10 cellular contexts compared by ENCODE assay signal in the genomic region with DNA sequence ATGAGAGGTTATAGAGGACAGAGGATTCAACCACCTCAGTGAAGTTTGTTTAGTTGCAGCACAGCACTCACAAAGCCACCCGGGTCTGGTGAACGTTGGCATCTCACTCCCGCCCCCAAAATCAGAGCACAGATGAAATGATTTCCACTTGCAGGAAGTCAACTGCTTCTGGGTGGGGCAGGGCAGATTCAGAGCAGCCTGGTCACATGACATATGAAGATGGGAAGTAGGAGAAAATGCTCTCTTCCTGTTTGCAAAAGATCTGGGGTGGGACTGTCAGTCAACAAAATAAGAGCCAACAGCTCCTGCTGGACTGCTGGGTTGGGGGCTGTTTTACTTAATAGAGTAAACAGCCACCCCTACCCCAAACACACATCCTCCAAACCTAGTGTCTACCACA. TPM values are rescaled to one million over a fixed set of nuclear protein-coding genes. Genes with fewer than 3 reads are reported as not detected.
A peak's percentile ranks its signal among the peaks of the same experiment; 100 is the strongest.
DNase-seq lines count a peak whose midpoint lies in the region; ATAC-seq and TF ChIP-seq lines count a peak whose summit lies in the region.
"Had no signal": no experiment of that assay in that cellular context is flagged by ENCODE, and none has a peak within 500 bp of the region (broad histone marks: within the 10 kb centered on the region; RNA-seq: fewer than 3 reads in every experiment).

No MANE protein-coding gene starts in this region.

- H3K4me2 ChIP-seq in BLaER1 = peak overlapping the region; percentile 94
- peak overlapping the region; percentile 18; the same call in 1 of the 2 replicates for H3K4me2 ChIP-seq in OCI-LY1 (ENCODE audit: low read length)

- H3K27me3 ChIP-seq in BLaER1 (no peaks in the 10 kb centered on the region), OCI-LY1 (ENCODE audit: insufficient read depth, low read length) (0 out of 2 replicates have a peak, but pooled peaks cover 3% of the 10 kb centered on the region)

- H3K36me3 ChIP-seq in BLaER1 (peaks cover 44% of the 10 kb centered on the region), OCI-LY1 (ENCODE audit: insufficient read depth, low read length) (no peaks in the 10 kb centered on the region)

- ATAC-seq in activated T-helper 17 cell treated with anti-CD3 and anti-CD28 coated beads, Interleukin-2, amount 50 U/mL, for 72 hours (replicated peaks) = peak; percentile 78
- ATAC-seq in naive B cell (ENCODE audit: low read depth in 2 of 2) = peak; percentile 55 to 73
- ATAC-seq in GM18517 (IDR thresholded peaks at IDR 0.05; ENCODE audit: unreplicated experiment) = no peak

- H3K9me2 ChIP-seq in OCI-LY1 (ENCODE audit: low read depth, low read length) = no peaks in the 10 kb centered on the region

- H3K4me1 ChIP-seq in BLaER1 = peaks cover 61% of the 10 kb centered on the region
- H3K4me1 ChIP-seq in OCI-LY1 (ENCODE audit: insufficient read depth, low read length, severe bottlenecking) = peaks cover 7% of the 10 kb centered on the region

- H3K9ac ChIP-seq in BLaER1 (peak overlapping the region; percentile 75), OCI-LY1 (ENCODE audit: low read length) (no peak overlapping the region)

- peak overlapping the region; percentile 65 for H3K4me3 ChIP-seq in BLaER1
- H3K4me3 ChIP-seq in OCI-LY1 (ENCODE audit: low read depth, low read length, poor library complexity, severe bottlenecking) = no peak overlapping the region

- H3K9me3 ChIP-seq in BLaER1 (no peaks in the 10 kb centered on the region), OCI-LY1 (ENCODE audit: low read length) (no peaks in the 10 kb centered on the region)

- H3K27ac Mint-ChIP-seq in activated T-helper 17 cell treated with anti-CD3 and anti-CD28 coated beads, Interleukin-2, amount 50 U/mL, for 72 hours = peak overlapping the region; percentile 87
- H3K27ac Mint-ChIP-seq in naive B cell = peak overlapping the region in 4 of 6 donors; percentile 73 to 83 (median 78)
- no peak overlapping the region for H3K27ac Mint-ChIP-seq in endothelial cell (ENCODE audit: unreplicated experiment)

- DNase-seq in naive B cell (peak; percentile 5), NCI-H1930 (lab: John Stamatoyannopoulos, UW) (no peak), endothelial cell (ENCODE audit: low spot score) (no peak), NCI-H774 (lab: John Stamatoyannopoulos, UW) (no peak)
- DNase-seq: Calu3 had no signal

- H4K20me1 ChIP-seq in BLaER1 (0 out of 2 replicates have a peak, but pooled peaks cover 14% of the 10 kb centered on the region), OCI-LY1 (ENCODE audit: insufficient read depth, low read length) (no peaks in the 10 kb centered on the region)

- peaks cover 10% of the 10 kb centered on the region for H3K36me3 Mint-ChIP-seq in activated T-helper 17 cell treated with anti-CD3 and anti-CD28 coated beads, Interleukin-2, amount 50 U/mL, for 72 hours (ENCODE audit: low read depth)
- H3K36me3 Mint-ChIP-seq in naive B cell (peaks cover 8 to 12% of the 10 kb centered on the region in 2 donors), endothelial cell (ENCODE audit: low read depth, unreplicated experiment) (peaks cover 50% of the 10 kb centered on the region)

- peak overlapping the region; percentile 30; the same call in 1 of the 2 replicates for H2AFZ ChIP-seq in OCI-LY1 (ENCODE audit: low read length)

- peaks cover 31% of the 10 kb centered on the region for H3K4me1 Mint-ChIP-seq in activated T-helper 17 cell treated with anti-CD3 and anti-CD28 coated beads, Interleukin-2, amount 50 U/mL, for 72 hours
- H3K4me1 Mint-ChIP-seq in naive B cell = peaks cover 24 to 38% (median 26%) of the 10 kb centered on the region in 3 donors
- H3K4me1 Mint-ChIP-seq in endothelial cell (ENCODE audit: unreplicated experiment) = peaks cover 32% of the 10 kb centered on the region

- no peaks in the 10 kb centered on the region for H3K79me2 ChIP-seq in OCI-LY1 (ENCODE audit: insufficient read depth, low read length)

- H3K9me3 Mint-ChIP-seq in activated T-helper 17 cell treated with anti-CD3 and anti-CD28 coated beads, Interleukin-2, amount 50 U/mL, for 72 hours = peaks cover 8% of the 10 kb centered on the region
- peaks cover 0 to 6% (median 0%) of the 10 kb centered on the region in 7 donors for H3K9me3 Mint-ChIP-seq in naive B cell
- H3K9me3 Mint-ChIP-seq in endothelial cell (ENCODE audit: unreplicated experiment) = no peaks in the 10 kb centered on the region

- no peak for TF ChIP-seq CTCF in OCI-LY1 (IDR thresholded peaks at IDR 0.05; ENCODE audit: low read length)
- TF ChIP-seq CTCF in endothelial cell (IDR thresholded peaks at IDR 0.05; ENCODE audit: unreplicated experiment) = no peak

- H3K4me3 Mint-ChIP-seq in activated T-helper 17 cell treated with anti-CD3 and anti-CD28 coated beads, Interleukin-2, amount 50 U/mL, for 72 hours = peak overlapping the region; percentile 80
- H3K4me3 Mint-ChIP-seq in naive B cell (peak overlapping the region in 6 of 8 donors; percentile 47 to 87 (median 78)), endothelial cell (ENCODE audit: unreplicated experiment) (no peak overlapping the region)

- H3K27ac ChIP-seq in BLaER1 = peak overlapping the region; percentile 68
- no peak overlapping the region for H3K27ac ChIP-seq in OCI-LY1 (ENCODE audit: low read depth, low read length, poor library complexity, severe bottlenecking)

- H3F3A ChIP-seq in OCI-LY1 (ENCODE audit: insufficient read depth, low read length) = no peaks in the 10 kb centered on the region

- H3K27me3 Mint-ChIP-seq in activated T-helper 17 cell treated with anti-CD3 and anti-CD28 coated beads, Interleukin-2, amount 50 U/mL, for 72 hours = peaks cover 3% of the 10 kb centered on the region
- H3K27me3 Mint-ChIP-seq in naive B cell = peaks cover 6 to 11% (median 8%) of the 10 kb centered on the region in 3 donors
- peaks cover 6% of the 10 kb centered on the region for H3K27me3 Mint-ChIP-seq in endothelial cell (ENCODE audit: unreplicated experiment)

RNA-seq across cellular contexts. Expression of a gene that starts 43.2 kb away (rescaled TPM):
- total RNA-seq in activated T-helper 17 cell treated with anti-CD3 and anti-CD28 coated beads, Interleukin-2, amount 50 U/mL, for 72 hours = not detected
- not detected for polyA plus RNA-seq in naive B cell (ENCODE audit: low read depth in 6 of 6)
- 0.95 TPM for total RNA-seq in endothelial cell (ENCODE audit: unreplicated experiment)
- total RNA-seq: Calu3; T-helper 2 cell treated with Interferon-gamma antibody and Interleukin-4, amounts not matched to agents 100 ng/mL and 5 ng/mL, for 36 hours had no signal
